ENCODE assay signal across 22 cellular contexts in genomic region chr9:124761710-124762109, GRCh38. TPM values are rescaled to one million over a fixed set of nuclear protein-coding genes. Genes with fewer than 3 reads are reported as not detected.
"Had no signal": no experiment of that assay in that cellular context is flagged by ENCODE, and none has a peak within 500 bp of the region (broad histone marks: within the 10 kb centered on the region; RNA-seq: fewer than 3 reads in every experiment).

No MANE protein-coding gene starts in this region.

- FAIRE-seq: urothelium cell line had no signal

- H3K4me3 Mint-ChIP-seq: activated CD4-positive, alpha-beta memory T cell treated with anti-CD3 and anti-CD28 coated beads, Interleukin-2, amount 10 ng/mL, durations not matched to agents 7 days and 5 days; activated CD4-positive, alpha-beta T cell treated with anti-CD3 and anti-CD28 coated beads, Interleukin-2, amount 10 ng/mL, durations not matched to agents 24 days and 14 days; activated naive CD4-positive, alpha-beta T cell treated with anti-CD3 and anti-CD28 coated beads, Interleukin-2, amount 10 ng/mL, durations not matched to agents 7 days and 5 days; immature natural killer cell; natural killer cell treated with Interleukin-12 subunit alpha and Interleukin-12 subunit beta and Interleukin-15 and Interleukin-18, amount 100 ng/mL, for 72 hours; stimulated activated naive CD8-positive, alpha-beta T cell treated with anti-CD3 and anti-CD28 coated beads, Interleukin-15, Interleukin-2, amounts not matched to agents 100 ng/mL and 50 ng/mL, for 24 hours; T-helper 17 cell had no signal

- H3K9me3 Mint-ChIP-seq: activated CD4-positive, alpha-beta memory T cell treated with anti-CD3 and anti-CD28 coated beads, Interleukin-2, amount 10 ng/mL, durations not matched to agents 7 days and 5 days; activated CD4-positive, alpha-beta T cell treated with anti-CD3 and anti-CD28 coated beads, Interleukin-2, amount 10 ng/mL, durations not matched to agents 24 days and 14 days; activated naive CD4-positive, alpha-beta T cell treated with anti-CD3 and anti-CD28 coated beads, Interleukin-2, amount 10 ng/mL, durations not matched to agents 7 days and 5 days; immature natural killer cell; natural killer cell treated with Interleukin-12 subunit alpha and Interleukin-12 subunit beta and Interleukin-15 and Interleukin-18, amount 100 ng/mL, for 72 hours; stimulated activated naive CD8-positive, alpha-beta T cell treated with anti-CD3 and anti-CD28 coated beads, Interleukin-15, Interleukin-2, amounts not matched to agents 100 ng/mL and 50 ng/mL, for 24 hours had no signal

- H3K27ac Mint-ChIP-seq: activated CD4-positive, alpha-beta memory T cell treated with anti-CD3 and anti-CD28 coated beads, Interleukin-2, amount 10 ng/mL, durations not matched to agents 7 days and 5 days; activated CD4-positive, alpha-beta T cell treated with anti-CD3 and anti-CD28 coated beads, Interleukin-2, amount 10 ng/mL, durations not matched to agents 24 days and 14 days; activated naive CD4-positive, alpha-beta T cell treated with anti-CD3 and anti-CD28 coated beads, Interleukin-2, amount 10 ng/mL, durations not matched to agents 7 days and 5 days; immature natural killer cell; natural killer cell treated with Interleukin-12 subunit alpha and Interleukin-12 subunit beta and Interleukin-15 and Interleukin-18, amount 100 ng/mL, for 72 hours; stimulated activated naive CD8-positive, alpha-beta T cell treated with anti-CD3 and anti-CD28 coated beads, Interleukin-15, Interleukin-2, amounts not matched to agents 100 ng/mL and 50 ng/mL, for 24 hours; T-helper 17 cell had no signal

- H3K27me3 ChIP-seq: right lobe of liver had no signal

- H3K9me3 ChIP-seq: heart right ventricle, right lobe of liver, tibial nerve had no signal

- H3K4me1 ChIP-seq: tibial nerve had no signal

- H3K36me3 ChIP-seq: heart right ventricle, right lobe of liver, tibial nerve had no signal

- H3K27ac ChIP-seq: coronary artery, epithelial cell of prostate, heart right ventricle, right lobe of liver, skin epidermis, tibial nerve had no signal

- H3K4me3 ChIP-seq: coronary artery, heart right ventricle, right lobe of liver, skin epidermis, tibial nerve had no signal

- H3K4me1 Mint-ChIP-seq: activated naive CD4-positive, alpha-beta T cell treated with anti-CD3 and anti-CD28 coated beads, Interleukin-2, amount 10 ng/mL, durations not matched to agents 7 days and 5 days; immature natural killer cell had no signal

- DNase-seq: activated CD4-positive, alpha-beta memory T cell treated with anti-CD3 and anti-CD28 coated beads, Interleukin-2, amount 10 ng/mL, durations not matched to agents 7 days and 5 days; activated CD4-positive, alpha-beta T cell treated with anti-CD3 and anti-CD28 coated beads, Interleukin-2, amount 10 ng/mL, durations not matched to agents 24 days and 14 days; activated effector memory CD4-positive, alpha-beta T cell treated with anti-CD3 and anti-CD28 coated beads, Interleukin-2, amount 50 U/mL, for 16 hours; activated naive CD4-positive, alpha-beta T cell treated with anti-CD3 and anti-CD28 coated beads, Interleukin-2, amount 10 ng/mL, durations not matched to agents 7 days and 5 days; amygdala; cerebellar nuclear complex; heart right ventricle; immature natural killer cell; midbrain; occipital lobe; posterior cingulate gyrus; right lobe of liver; stimulated activated CD4-positive, alpha-beta T cell treated with anti-CD3 and anti-CD28 coated beads, Interleukin-1b, Interleukin-23, amount 100 ng/mL, for 48 hours; substantia nigra; T-helper 17 cell had no signal

- H3K36me3 Mint-ChIP-seq: activated naive CD4-positive, alpha-beta T cell treated with anti-CD3 and anti-CD28 coated beads, Interleukin-2, amount 10 ng/mL, durations not matched to agents 7 days and 5 days; immature natural killer cell; natural killer cell treated with Interleukin-12 subunit alpha and Interleukin-12 subunit beta and Interleukin-15 and Interleukin-18, amount 100 ng/mL, for 72 hours had no signal

RNA-seq across cellular contexts. Expression of gene NR6A1, which starts 9.4 kb away (rescaled TPM):
- polyA plus RNA-seq: immature natural killer cell had no signal

RNA-seq across cellular contexts. Expression of gene OLFML2A, which starts 15.2 kb away (rescaled TPM):
- total RNA-seq: activated CD4-positive, alpha-beta memory T cell treated with anti-CD3 and anti-CD28 coated beads, Interleukin-2, amount 10 ng/mL, durations not matched to agents 7 days and 5 days; activated CD4-positive, alpha-beta T cell treated with anti-CD3 and anti-CD28 coated beads, Interleukin-2, amount 10 ng/mL, durations not matched to agents 24 days and 14 days; natural killer cell treated with Interleukin-12 subunit alpha and Interleukin-12 subunit beta and Interleukin-15 and Interleukin-18, amount 100 ng/mL, for 72 hours; T-helper 17 cell had no signal
- polyA plus RNA-seq: immature natural killer cell had no signal
